2 cellular contexts compared by ENCODE assay signal in the genomic region with DNA sequence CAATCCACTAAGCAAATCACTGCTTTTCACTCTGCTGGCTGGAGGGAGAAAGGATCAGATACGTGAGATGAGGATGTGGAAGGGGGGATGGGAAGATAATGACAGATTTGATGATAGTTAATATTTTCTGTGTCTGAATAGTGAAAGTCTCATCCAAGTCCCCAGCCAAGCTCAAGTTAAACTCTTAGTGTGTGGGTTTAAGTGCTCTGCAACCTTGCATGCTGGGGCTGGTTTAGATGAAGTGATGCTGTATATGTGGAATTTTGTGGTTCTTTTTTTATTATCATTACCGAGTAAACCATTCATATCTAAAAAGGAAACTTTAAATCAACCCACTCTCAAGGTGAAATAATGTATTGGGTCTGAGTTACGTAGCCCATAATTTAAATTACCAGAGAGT.
A peak's percentile ranks its signal among the peaks of the same experiment; 100 is the strongest.
TF ChIP-seq lines count a peak whose summit lies in the region.

No MANE protein-coding gene starts in this region.

TF ChIP-seq in GM23338, 12 proteins besides CTCF, POLR2A, EP300 and RAD21:
- TF ChIP-seq STAT1 (IDR thresholded peaks at IDR 0.05; ENCODE audit: unreplicated experiment) (no peak), JUNB (IDR thresholded peaks at IDR 0.05; ENCODE audit: unreplicated experiment) (no peak), CREB1 (CRISPR knock-in tag; IDR thresholded peaks at IDR 0.05; ENCODE audit: low read depth) (no peak), ZNF114 (CRISPR knock-in tag; IDR thresholded peaks at IDR 0.05) (no peak)
- TF ChIP-seq, protein P1, sequence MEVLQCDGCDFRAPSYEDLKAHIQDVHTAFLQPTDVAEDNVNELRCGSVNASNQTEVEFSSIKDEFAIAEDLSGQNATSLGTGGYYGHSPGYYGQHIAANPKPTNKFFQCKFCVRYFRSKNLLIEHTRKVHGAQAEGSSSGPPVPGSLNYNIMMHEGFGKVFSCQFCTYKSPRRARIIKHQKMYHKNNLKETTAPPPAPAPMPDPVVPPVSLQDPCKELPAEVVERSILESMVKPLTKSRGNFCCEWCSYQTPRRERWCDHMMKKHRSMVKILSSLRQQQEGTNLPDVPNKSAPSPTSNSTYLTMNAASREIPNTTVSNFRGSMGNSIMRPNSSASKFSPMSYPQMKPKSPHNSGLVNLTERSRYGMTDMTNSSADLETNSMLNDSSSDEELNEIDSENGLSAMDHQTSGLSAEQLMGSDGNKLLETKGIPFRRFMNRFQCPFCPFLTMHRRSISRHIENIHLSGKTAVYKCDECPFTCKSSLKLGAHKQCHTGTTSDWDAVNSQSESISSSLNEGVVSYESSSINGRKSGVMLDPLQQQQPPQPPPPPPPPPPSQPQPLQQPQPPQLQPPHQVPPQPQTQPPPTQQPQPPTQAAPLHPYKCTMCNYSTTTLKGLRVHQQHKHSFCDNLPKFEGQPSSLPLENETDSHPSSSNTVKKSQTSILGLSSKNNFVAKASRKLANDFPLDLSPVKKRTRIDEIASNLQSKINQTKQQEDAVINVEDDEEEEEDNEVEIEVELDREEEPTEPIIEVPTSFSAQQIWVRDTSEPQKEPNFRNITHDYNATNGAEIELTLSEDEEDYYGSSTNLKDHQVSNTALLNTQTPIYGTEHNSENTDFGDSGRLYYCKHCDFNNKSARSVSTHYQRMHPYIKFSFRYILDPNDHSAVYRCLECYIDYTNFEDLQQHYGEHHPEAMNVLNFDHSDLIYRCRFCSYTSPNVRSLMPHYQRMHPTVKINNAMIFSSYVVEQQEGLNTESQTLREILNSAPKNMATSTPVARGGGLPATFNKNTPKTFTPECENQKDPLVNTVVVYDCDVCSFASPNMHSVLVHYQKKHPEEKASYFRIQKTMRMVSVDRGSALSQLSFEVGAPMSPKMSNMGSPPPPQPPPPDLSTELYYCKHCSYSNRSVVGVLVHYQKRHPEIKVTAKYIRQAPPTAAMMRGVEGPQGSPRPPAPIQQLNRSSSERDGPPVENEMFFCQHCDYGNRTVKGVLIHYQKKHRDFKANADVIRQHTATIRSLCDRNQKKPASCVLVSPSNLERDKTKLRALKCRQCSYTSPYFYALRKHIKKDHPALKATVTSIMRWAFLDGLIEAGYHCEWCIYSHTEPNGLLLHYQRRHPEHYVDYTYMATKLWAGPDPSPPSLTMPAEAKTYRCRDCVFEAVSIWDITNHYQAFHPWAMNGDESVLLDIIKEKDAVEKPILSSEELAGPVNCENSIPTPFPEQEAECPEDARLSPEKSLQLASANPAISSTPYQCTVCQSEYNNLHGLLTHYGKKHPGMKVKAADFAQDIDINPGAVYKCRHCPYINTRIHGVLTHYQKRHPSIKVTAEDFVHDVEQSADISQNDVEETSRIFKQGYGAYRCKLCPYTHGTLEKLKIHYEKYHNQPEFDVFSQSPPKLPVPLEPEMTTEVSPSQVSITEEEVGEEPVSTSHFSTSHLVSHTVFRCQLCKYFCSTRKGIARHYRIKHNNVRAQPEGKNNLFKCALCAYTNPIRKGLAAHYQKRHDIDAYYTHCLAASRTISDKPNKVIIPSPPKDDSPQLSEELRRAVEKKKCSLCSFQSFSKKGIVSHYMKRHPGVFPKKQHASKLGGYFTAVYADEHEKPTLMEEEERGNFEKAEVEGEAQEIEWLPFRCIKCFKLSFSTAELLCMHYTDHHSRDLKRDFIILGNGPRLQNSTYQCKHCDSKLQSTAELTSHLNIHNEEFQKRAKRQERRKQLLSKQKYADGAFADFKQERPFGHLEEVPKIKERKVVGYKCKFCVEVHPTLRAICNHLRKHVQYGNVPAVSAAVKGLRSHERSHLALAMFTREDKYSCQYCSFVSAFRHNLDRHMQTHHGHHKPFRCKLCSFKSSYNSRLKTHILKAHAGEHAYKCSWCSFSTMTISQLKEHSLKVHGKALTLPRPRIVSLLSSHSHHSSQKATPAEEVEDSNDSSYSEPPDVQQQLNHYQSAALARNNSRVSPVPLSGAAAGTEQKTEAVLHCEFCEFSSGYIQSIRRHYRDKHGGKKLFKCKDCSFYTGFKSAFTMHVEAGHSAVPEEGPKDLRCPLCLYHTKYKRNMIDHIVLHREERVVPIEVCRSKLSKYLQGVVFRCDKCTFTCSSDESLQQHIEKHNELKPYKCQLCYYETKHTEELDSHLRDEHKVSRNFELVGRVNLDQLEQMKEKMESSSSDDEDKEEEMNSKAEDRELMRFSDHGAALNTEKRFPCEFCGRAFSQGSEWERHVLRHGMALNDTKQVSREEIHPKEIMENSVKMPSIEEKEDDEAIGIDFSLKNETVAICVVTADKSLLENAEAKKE (CRISPR knock-in tag; IDR thresholded peaks at IDR 0.05): no peak
TF ChIP-seq in GM23338: peak in this region for 0.

TF ChIP-seq in GM12878, 131 proteins besides CTCF, POLR2A, EP300 and RAD21:
- TF ChIP-seq NFIC (IDR thresholded peaks at IDR 0.05; ENCODE audit: low read depth, low read length) (peak; percentile 28; the same call in 1 of the 2 replicates), RUNX3 (IDR thresholded peaks at IDR 0.05; ENCODE audit: low read length) (peak; percentile 38; the same call in 1 of the 2 replicates), SRF (IDR thresholded peaks at IDR 0.05; ENCODE audit: low read depth in 2 of 2, low read length in 2 of 2) (no peak)
